1 cellular context compared by ENCODE assay signal in genomic region chr10:119596537-119597404, GRCh38.
A peak's percentile ranks its signal among the peaks of the same experiment; 100 is the strongest.
TF ChIP-seq lines count a peak whose summit lies in the region.

Gene TIAL1, minus strand, starts transcription at chr10:119596964. Its CDS starts 499 bp downstream, at chr10:119596465.

TF ChIP-seq in WTC11, 78 proteins besides CTCF, POLR2A, EP300 and RAD21 (continued from another document):
- TF ChIP-seq ETV6 (CRISPR knock-in tag; IDR thresholded peaks at IDR 0.05) (peak; percentile 39; the same call in 1 of the 2 replicates), ARID4B (CRISPR knock-in tag; IDR thresholded peaks at IDR 0.05; ENCODE audit: borderline replicate concordance) (peak; percentile 72; the same call in 1 of the 2 replicates), TEAD1 (CRISPR knock-in tag; IDR thresholded peaks at IDR 0.05) (peak; percentile 56; the same call in 1 of the 2 replicates), E2F4 (CRISPR knock-in tag; IDR thresholded peaks at IDR 0.05; ENCODE audit: borderline replicate concordance, low read depth) (0 out of 2 replicates have a peak, but pooled peaks have one; percentile 29), FOXP4 (CRISPR knock-in tag; IDR thresholded peaks at IDR 0.05) (peak; percentile 85; the same call in 1 of the 2 replicates), ZNF138 (CRISPR knock-in tag; conservative IDR thresholded peaks at IDR 0.05) (peak; percentile 9; the same call in 1 of the 2 replicates), FOXK1 (CRISPR knock-in tag; IDR thresholded peaks at IDR 0.05) (peak; percentile 81), MAX (CRISPR knock-in tag; IDR thresholded peaks at IDR 0.05) (peak; percentile 85)
TF ChIP-seq in WTC11: peak in this region for 21.
